Comparison of ENCODE assay signal across 23 cellular contexts in the genomic region with DNA sequence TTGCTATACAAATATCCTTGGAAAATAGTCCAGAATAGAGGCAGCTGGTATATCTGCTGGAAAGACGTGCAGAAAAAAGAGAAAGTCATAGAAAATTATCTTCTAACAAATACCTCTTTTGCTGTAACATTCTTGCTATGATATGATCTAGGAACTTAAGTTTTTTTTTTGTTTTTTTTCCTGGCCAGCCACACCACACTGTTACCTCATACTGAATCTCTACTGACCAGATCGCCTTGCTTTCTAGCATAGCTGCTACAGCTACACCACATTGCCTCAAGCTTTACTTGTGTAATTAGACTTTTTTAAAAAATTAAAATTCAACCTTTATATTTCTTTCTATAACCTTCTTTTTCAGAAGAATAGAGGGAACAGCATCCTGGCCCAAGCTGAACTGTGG.
"Had no signal": no experiment of that assay in that cellular context is flagged by ENCODE, and none has a peak within 500 bp of the region (broad histone marks: within the 10 kb centered on the region; RNA-seq: fewer than 3 reads in every experiment).

No MANE protein-coding gene starts in this region.

- FAIRE-seq: endometrium, keratinocyte, small intestine, urothelium cell line had no signal

- H3K27me3 ChIP-seq: esophagus squamous epithelium, neutrophil, right lobe of liver, suprapubic skin, upper lobe of left lung had no signal

- DNase-seq: cortex of kidney; effector memory CD8-positive, alpha-beta T cell; erythroblast; esophagus squamous epithelium; foreskin melanocyte; left ventricle myocardium inferior; lower lobe of right lung; natural killer cell; right lobe of liver; stimulated activated CD4-positive, alpha-beta T cell treated with anti-CD3 and anti-CD28 coated beads, Interleukin-12 subunit alpha, Interleukin-12 subunit beta, amount 100 ng/mL, for 4 hours; stimulated activated CD4-positive, alpha-beta T cell treated with anti-CD3 and anti-CD28 coated beads, Interleukin-1b, Interleukin-23, amount 100 ng/mL, for 48 hours; stimulated activated CD4-positive, alpha-beta T cell treated with anti-CD3 and anti-CD28 coated beads, Interleukin-4, amount 100 ng/mL, for 1 hour; stimulated activated CD8-positive, alpha-beta memory T cell treated with anti-CD3 and anti-CD28 coated beads, Interleukin-4, amount 100 ng/mL, for 48 hours; stimulated activated naive CD4-positive, alpha-beta T cell; stimulated activated naive CD8-positive, alpha-beta T cell treated with anti-CD3 and anti-CD28 coated beads, Interleukin-15, amount 100 ng/mL, for 72 hours; upper lobe of left lung had no signal

- H3K4me3 ChIP-seq: esophagus squamous epithelium, left ventricle myocardium inferior, lower lobe of right lung, right lobe of liver, suprapubic skin, upper lobe of left lung had no signal

- H3K79me2 ChIP-seq: parathyroid adenoma had no signal

- H3K27ac ChIP-seq: left ventricle myocardium inferior, lower lobe of right lung, neutrophil, parathyroid adenoma, right lobe of liver, suprapubic skin, upper lobe of left lung had no signal

- H3K9ac ChIP-seq: parathyroid adenoma had no signal

- H3K9me3 ChIP-seq: esophagus squamous epithelium, left ventricle myocardium inferior, lower lobe of right lung, neutrophil, right lobe of liver, suprapubic skin, upper lobe of left lung had no signal

- H3K4me1 ChIP-seq: left ventricle myocardium inferior, lower lobe of right lung, parathyroid adenoma, right lobe of liver had no signal

- H2AFZ ChIP-seq: parathyroid adenoma had no signal

- H3K36me3 ChIP-seq: esophagus squamous epithelium, left ventricle myocardium inferior, lower lobe of right lung, neutrophil, right lobe of liver, suprapubic skin, upper lobe of left lung had no signal

- ATAC-seq: effector memory CD8-positive, alpha-beta T cell; natural killer cell; right lobe of liver; stimulated activated naive CD8-positive, alpha-beta T cell treated with anti-CD3 and anti-CD28 coated beads, Interleukin-15, amount 100 ng/mL, for 72 hours had no signal
